2 cellular contexts compared by ENCODE assay signal in the genomic region with DNA sequence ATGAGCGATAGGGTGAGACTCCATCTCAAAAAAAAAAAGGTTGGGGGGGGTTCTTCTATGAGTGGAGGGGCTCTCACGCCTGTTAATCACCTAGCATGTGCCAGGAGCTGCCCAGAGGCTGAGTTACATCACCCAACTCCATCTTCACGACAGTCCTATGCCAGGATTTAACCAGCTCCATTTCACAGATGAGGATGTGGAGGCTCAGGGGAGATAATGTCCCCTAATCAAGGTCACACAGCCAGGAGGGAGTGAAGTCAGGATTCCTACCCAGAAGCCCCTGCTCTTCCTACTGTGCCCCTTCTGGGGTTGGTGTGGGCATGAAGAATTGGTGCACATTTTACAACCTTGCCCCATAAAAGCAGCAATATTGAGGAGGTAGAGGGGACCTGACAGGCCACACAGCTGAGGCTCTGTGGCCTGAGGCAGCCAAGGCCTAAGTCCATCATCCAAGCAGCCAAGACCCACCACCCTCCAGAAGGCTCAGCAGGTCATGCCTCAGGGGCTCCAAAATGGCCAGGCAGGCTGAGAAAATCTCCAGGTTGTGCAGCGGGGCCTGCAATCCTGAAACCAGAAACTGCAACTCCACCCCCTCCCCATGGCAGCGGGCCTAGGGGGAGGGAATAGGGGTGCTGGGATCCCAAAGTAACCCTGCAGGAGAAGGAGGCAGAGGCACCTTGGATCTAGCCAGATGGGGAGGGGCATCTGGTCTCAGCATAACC.
TF ChIP-seq lines count a peak whose summit lies in the region.

No MANE protein-coding gene starts in this region.

TF ChIP-seq in HepG2, 621 proteins besides CTCF, POLR2A, EP300 and RAD21:
- TF ChIP-seq, protein P1, sequence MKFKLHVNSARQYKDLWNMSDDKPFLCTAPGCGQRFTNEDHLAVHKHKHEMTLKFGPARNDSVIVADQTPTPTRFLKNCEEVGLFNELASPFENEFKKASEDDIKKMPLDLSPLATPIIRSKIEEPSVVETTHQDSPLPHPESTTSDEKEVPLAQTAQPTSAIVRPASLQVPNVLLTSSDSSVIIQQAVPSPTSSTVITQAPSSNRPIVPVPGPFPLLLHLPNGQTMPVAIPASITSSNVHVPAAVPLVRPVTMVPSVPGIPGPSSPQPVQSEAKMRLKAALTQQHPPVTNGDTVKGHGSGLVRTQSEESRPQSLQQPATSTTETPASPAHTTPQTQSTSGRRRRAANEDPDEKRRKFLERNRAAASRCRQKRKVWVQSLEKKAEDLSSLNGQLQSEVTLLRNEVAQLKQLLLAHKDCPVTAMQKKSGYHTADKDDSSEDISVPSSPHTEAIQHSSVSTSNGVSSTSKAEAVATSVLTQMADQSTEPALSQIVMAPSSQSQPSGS (CRISPR knock-in tag; IDR thresholded peaks at IDR 0.05), result no peak
- TF ChIP-seq HNF4G (IDR thresholded peaks at IDR 0.05; ENCODE audit: borderline replicate concordance, low read depth, low read length) (no peak), HNF4G (CRISPR knock-in tag; IDR thresholded peaks at IDR 0.05; ENCODE audit: borderline replicate concordance, low read depth) (no peak), ZNF629 (CRISPR knock-in tag; conservative IDR thresholded peaks at IDR 0.05) (peak; percentile 63)

TF ChIP-seq in H1, 55 proteins besides CTCF, POLR2A, EP300 and RAD21:
- TF ChIP-seq PHF8 (conservative IDR thresholded peaks at IDR 0.05; ENCODE audit: low read depth, low read length) (no peak), KDM5A (IDR thresholded peaks at IDR 0.05; ENCODE audit: low read length) (no peak), SIRT6 (IDR thresholded peaks at IDR 0.05; ENCODE audit: low read length) (no peak), CBX5 (IDR thresholded peaks at IDR 0.05; ENCODE audit: low read depth, low read length) (no peak), RBBP5 (IDR thresholded peaks at IDR 0.05; ENCODE audit: borderline replicate concordance, low read depth, low read length) (no peak), SUZ12 (IDR thresholded peaks at IDR 0.05; ENCODE audit: low read length) (no peak), CTBP2 (IDR thresholded peaks at IDR 0.05; ENCODE audit: borderline replicate concordance, insufficient read depth, insufficient read length, low read length) (no peak), SP4 (IDR thresholded peaks at IDR 0.05; ENCODE audit: low read length) (no peak), ASH2L (IDR thresholded peaks at IDR 0.05; ENCODE audit: low read length) (no peak), NRF1 (IDR thresholded peaks at IDR 0.05; ENCODE audit: low read depth, low read length) (no peak)
- TF ChIP-seq, protein P2, sequence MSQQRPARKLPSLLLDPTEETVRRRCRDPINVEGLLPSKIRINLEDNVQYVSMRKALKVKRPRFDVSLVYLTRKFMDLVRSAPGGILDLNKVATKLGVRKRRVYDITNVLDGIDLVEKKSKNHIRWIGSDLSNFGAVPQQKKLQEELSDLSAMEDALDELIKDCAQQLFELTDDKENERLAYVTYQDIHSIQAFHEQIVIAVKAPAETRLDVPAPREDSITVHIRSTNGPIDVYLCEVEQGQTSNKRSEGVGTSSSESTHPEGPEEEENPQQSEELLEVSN (IDR thresholded peaks at IDR 0.05), result no peak
- TF ChIP-seq, protein P3, sequence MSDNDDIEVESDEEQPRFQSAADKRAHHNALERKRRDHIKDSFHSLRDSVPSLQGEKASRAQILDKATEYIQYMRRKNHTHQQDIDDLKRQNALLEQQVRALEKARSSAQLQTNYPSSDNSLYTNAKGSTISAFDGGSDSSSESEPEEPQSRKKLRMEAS (IDR thresholded peaks at IDR 0.05), result no peak
